Comparison of ENCODE assay signal across 3 cellular contexts in the genomic region with DNA sequence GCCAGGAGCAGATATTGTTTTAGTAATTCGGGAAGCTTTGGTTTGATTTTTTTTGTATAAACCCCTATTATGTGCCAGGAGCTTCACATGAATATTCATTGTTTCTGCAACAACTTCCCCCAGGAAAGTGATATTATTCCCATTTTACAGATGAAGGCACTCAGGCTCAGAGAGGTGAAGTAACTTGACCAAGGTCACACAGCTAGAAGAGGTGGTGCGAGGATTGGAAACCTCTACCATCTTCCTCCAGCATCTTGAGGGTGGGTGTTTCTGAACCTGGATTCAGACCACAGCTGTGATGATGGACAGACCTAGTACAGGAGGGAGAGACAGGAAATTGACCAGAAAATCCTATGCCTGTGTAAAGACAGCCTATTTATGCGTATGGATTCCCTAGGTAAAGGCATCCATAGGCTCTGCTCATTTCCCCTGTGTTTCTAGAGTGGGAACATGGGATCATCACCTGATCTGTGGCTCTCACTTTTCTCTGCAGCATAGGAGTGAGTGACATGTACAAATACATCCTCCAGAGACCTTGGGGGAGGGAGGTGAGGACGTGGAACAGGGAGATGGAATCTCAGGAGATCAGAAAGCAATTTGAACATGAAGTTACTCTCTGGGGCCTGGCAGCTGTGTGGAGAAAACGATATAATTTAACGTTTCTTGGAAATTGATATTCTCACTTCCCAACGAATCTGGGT.
TF ChIP-seq lines count a peak whose summit lies in the region.

No MANE protein-coding gene starts in this region.

TF ChIP-seq in K562, 482 proteins besides CTCF, POLR2A, EP300 and RAD21:
- TF ChIP-seq ZFP36 (IDR thresholded peaks at IDR 0.05; ENCODE audit: low read depth, low read length, partially characterized antibody) = peak; percentile 60
- no peak for TF ChIP-seq NONO (IDR thresholded peaks at IDR 0.05; ENCODE audit: low read depth in 2 of 2, low read length in 1 of 2)
- no peak for TF ChIP-seq ELF1 (tag; IDR thresholded peaks at IDR 0.05)
- TF ChIP-seq, protein P1, sequence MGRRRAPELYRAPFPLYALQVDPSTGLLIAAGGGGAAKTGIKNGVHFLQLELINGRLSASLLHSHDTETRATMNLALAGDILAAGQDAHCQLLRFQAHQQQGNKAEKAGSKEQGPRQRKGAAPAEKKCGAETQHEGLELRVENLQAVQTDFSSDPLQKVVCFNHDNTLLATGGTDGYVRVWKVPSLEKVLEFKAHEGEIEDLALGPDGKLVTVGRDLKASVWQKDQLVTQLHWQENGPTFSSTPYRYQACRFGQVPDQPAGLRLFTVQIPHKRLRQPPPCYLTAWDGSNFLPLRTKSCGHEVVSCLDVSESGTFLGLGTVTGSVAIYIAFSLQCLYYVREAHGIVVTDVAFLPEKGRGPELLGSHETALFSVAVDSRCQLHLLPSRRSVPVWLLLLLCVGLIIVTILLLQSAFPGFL (CRISPR knock-in tag; IDR thresholded peaks at IDR 0.05) = no peak
- TF ChIP-seq MTA1 (IDR thresholded peaks at IDR 0.05; ENCODE audit: borderline replicate concordance) = no peak
- TF ChIP-seq HCFC1 (IDR thresholded peaks at IDR 0.05; ENCODE audit: low read depth, low read length) = no peak
- peak; percentile 75 for TF ChIP-seq RBM25 (IDR thresholded peaks at IDR 0.05; ENCODE audit: low read depth, low read length, severe bottlenecking)
- TF ChIP-seq ADNP (tag; IDR thresholded peaks at IDR 0.05) = 0 out of 2 replicates have a peak, but pooled peaks have one; percentile 44
- no peak for TF ChIP-seq LCOR (CRISPR knock-in tag; IDR thresholded peaks at IDR 0.05)
- TF ChIP-seq, protein P2, sequence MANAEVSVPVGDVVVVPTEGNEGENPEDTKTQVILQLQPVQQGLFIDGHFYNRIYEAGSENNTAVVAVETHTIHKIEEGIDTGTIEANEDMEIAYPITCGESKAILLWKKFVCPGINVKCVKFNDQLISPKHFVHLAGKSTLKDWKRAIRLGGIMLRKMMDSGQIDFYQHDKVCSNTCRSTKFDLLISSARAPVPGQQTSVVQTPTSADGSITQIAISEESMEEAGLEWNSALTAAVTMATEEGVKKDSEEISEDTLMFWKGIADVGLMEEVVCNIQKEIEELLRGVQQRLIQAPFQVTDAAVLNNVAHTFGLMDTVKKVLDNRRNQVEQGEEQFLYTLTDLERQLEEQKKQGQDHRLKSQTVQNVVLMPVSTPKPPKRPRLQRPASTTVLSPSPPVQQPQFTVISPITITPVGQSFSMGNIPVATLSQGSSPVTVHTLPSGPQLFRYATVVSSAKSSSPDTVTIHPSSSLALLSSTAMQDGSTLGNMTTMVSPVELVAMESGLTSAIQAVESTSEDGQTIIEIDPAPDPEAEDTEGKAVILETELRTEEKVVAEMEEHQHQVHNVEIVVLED (CRISPR knock-in tag; IDR thresholded peaks at IDR 0.05) = no peak
- TF ChIP-seq KAT8 (IDR thresholded peaks at IDR 0.05; ENCODE audit: low read depth) = no peak
- 0 out of 2 replicates have a peak, but pooled peaks have one; percentile 31 for TF ChIP-seq BCOR (IDR thresholded peaks at IDR 0.05)
- no peak for TF ChIP-seq ZNF174 (CRISPR knock-in tag; IDR thresholded peaks at IDR 0.05)

TF ChIP-seq in neural cell, 6 proteins besides CTCF, POLR2A, EP300 and RAD21:
- TF ChIP-seq, protein P3, sequence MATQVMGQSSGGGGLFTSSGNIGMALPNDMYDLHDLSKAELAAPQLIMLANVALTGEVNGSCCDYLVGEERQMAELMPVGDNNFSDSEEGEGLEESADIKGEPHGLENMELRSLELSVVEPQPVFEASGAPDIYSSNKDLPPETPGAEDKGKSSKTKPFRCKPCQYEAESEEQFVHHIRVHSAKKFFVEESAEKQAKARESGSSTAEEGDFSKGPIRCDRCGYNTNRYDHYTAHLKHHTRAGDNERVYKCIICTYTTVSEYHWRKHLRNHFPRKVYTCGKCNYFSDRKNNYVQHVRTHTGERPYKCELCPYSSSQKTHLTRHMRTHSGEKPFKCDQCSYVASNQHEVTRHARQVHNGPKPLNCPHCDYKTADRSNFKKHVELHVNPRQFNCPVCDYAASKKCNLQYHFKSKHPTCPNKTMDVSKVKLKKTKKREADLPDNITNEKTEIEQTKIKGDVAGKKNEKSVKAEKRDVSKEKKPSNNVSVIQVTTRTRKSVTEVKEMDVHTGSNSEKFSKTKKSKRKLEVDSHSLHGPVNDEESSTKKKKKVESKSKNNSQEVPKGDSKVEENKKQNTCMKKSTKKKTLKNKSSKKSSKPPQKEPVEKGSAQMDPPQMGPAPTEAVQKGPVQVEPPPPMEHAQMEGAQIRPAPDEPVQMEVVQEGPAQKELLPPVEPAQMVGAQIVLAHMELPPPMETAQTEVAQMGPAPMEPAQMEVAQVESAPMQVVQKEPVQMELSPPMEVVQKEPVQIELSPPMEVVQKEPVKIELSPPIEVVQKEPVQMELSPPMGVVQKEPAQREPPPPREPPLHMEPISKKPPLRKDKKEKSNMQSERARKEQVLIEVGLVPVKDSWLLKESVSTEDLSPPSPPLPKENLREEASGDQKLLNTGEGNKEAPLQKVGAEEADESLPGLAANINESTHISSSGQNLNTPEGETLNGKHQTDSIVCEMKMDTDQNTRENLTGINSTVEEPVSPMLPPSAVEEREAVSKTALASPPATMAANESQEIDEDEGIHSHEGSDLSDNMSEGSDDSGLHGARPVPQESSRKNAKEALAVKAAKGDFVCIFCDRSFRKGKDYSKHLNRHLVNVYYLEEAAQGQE (IDR thresholded peaks at IDR 0.05; ENCODE audit: borderline replicate concordance) = peak; percentile 62
- TF ChIP-seq POLR2AphosphoS5 (IDR thresholded peaks at IDR 0.05) = peak; percentile 75
- TF ChIP-seq SMC3 (conservative IDR thresholded peaks at IDR 0.05; ENCODE audit: poor library complexity) = no peak

TF ChIP-seq in WTC11, 78 proteins besides CTCF, POLR2A, EP300 and RAD21:
- TF ChIP-seq, protein P4, sequence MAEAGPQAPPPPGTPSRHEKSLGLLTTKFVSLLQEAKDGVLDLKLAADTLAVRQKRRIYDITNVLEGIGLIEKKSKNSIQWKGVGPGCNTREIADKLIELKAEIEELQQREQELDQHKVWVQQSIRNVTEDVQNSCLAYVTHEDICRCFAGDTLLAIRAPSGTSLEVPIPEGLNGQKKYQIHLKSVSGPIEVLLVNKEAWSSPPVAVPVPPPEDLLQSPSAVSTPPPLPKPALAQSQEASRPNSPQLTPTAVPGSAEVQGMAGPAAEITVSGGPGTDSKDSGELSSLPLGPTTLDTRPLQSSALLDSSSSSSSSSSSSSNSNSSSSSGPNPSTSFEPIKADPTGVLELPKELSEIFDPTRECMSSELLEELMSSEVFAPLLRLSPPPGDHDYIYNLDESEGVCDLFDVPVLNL (CRISPR knock-in tag; IDR thresholded peaks at IDR 0.05; ENCODE audit: borderline replicate concordance, low read depth) = no peak
- TF ChIP-seq, protein P5, sequence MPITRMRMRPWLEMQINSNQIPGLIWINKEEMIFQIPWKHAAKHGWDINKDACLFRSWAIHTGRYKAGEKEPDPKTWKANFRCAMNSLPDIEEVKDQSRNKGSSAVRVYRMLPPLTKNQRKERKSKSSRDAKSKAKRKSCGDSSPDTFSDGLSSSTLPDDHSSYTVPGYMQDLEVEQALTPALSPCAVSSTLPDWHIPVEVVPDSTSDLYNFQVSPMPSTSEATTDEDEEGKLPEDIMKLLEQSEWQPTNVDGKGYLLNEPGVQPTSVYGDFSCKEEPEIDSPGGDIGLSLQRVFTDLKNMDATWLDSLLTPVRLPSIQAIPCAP (CRISPR knock-in tag; IDR thresholded peaks at IDR 0.05) = no peak
- TF ChIP-seq, protein P6, sequence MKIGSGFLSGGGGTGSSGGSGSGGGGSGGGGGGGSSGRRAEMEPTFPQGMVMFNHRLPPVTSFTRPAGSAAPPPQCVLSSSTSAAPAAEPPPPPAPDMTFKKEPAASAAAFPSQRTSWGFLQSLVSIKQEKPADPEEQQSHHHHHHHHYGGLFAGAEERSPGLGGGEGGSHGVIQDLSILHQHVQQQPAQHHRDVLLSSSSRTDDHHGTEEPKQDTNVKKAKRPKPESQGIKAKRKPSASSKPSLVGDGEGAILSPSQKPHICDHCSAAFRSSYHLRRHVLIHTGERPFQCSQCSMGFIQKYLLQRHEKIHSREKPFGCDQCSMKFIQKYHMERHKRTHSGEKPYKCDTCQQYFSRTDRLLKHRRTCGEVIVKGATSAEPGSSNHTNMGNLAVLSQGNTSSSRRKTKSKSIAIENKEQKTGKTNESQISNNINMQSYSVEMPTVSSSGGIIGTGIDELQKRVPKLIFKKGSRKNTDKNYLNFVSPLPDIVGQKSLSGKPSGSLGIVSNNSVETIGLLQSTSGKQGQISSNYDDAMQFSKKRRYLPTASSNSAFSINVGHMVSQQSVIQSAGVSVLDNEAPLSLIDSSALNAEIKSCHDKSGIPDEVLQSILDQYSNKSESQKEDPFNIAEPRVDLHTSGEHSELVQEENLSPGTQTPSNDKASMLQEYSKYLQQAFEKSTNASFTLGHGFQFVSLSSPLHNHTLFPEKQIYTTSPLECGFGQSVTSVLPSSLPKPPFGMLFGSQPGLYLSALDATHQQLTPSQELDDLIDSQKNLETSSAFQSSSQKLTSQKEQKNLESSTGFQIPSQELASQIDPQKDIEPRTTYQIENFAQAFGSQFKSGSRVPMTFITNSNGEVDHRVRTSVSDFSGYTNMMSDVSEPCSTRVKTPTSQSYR (CRISPR knock-in tag; IDR thresholded peaks at IDR 0.05) = no peak
- TF ChIP-seq CBFB (CRISPR knock-in tag; IDR thresholded peaks at IDR 0.05; ENCODE audit: low read depth) (no peak), NR2C2 (CRISPR knock-in tag; IDR thresholded peaks at IDR 0.05) (no peak), FOXK1 (CRISPR knock-in tag; IDR thresholded peaks at IDR 0.05) (no peak)
- TF ChIP-seq, protein P7, sequence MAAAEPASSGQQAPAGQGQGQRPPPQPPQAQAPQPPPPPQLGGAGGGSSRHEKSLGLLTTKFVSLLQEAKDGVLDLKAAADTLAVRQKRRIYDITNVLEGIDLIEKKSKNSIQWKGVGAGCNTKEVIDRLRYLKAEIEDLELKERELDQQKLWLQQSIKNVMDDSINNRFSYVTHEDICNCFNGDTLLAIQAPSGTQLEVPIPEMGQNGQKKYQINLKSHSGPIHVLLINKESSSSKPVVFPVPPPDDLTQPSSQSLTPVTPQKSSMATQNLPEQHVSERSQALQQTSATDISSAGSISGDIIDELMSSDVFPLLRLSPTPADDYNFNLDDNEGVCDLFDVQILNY (CRISPR knock-in tag; IDR thresholded peaks at IDR 0.05) = no peak
